Comparison of ENCODE assay signal across 12 cellular contexts in the genomic region with DNA sequence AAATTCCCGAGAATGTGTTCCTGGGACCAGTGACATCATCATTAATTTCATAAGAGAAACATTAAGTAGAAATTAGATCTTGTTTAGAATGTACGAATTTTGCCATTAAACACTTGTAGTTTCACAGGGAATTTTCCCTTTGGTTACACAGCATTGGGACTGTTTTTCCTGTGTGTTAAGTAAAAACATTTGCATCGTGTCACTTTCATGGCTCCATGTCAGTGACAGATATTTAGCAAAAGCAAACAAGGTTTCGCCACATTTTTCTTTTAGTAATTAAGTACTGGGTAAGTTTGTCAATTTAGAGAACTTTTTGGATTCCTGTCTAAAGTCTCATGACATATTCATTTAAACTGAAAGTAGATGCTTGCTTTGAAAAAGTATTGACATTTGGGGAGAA. TPM values are rescaled to one million over a fixed set of nuclear protein-coding genes. Genes with fewer than 3 reads are reported as not detected.
"Had no signal": no experiment of that assay in that cellular context is flagged by ENCODE, and none has a peak within 500 bp of the region (broad histone marks: within the 10 kb centered on the region; RNA-seq: fewer than 3 reads in every experiment).

No MANE protein-coding gene starts in this region.

- H3K9me3 ChIP-seq: thyroid gland had no signal

- H3K4me3 ChIP-seq: thyroid gland had no signal

- H3K36me3 ChIP-seq: thyroid gland had no signal

- H3K4me1 ChIP-seq: thyroid gland had no signal

- H3K27ac ChIP-seq: thyroid gland had no signal

- DNase-seq: activated CD4-positive, alpha-beta T cell treated with anti-CD3 and anti-CD28 coated beads for 48 hours; activated CD8-positive, alpha-beta T cell treated with anti-CD3 and anti-CD28 coated beads, Interleukin-2, amount 10 ng/mL, durations not matched to agents 7 days and 5 days; activated naive CD4-positive, alpha-beta T cell treated with Interleukin-2 at 50 U/mL for 16 hours; endodermal cell; foreskin melanocyte; kidney; stimulated activated naive CD8-positive, alpha-beta T cell treated with anti-CD3 and anti-CD28 coated beads, Interleukin-15, Interleukin-2, amounts not matched to agents 100 U/mL and 50 U/mL, for 24 hours; thyroid gland had no signal

- H3K27me3 ChIP-seq: thyroid gland had no signal

- H3K9ac ChIP-seq: parathyroid adenoma had no signal

- ATAC-seq: activated CD8-positive, alpha-beta T cell treated with anti-CD3 and anti-CD28 coated beads, Interleukin-2, amount 10 ng/mL, durations not matched to agents 7 days and 5 days; stimulated activated naive CD8-positive, alpha-beta T cell treated with anti-CD3 and anti-CD28 coated beads, Interleukin-15, Interleukin-2, amounts not matched to agents 100 U/mL and 50 U/mL, for 24 hours; WTC11 had no signal

RNA-seq across cellular contexts. Expression of gene OVCH1, which starts 45.5 kb away (rescaled TPM):
- total RNA-seq: activated CD8-positive, alpha-beta T cell treated with anti-CD3 and anti-CD28 coated beads, Interleukin-2, amount 10 ng/mL, durations not matched to agents 7 days and 5 days; mesothelial cell of epicardium; renal cortical epithelial cell had no signal
